In genomic region chr10:119166111-119166500, GRCh38 we compare ENCODE assay signal across 8 cellular contexts. TPM values are rescaled to one million over a fixed set of nuclear protein-coding genes. Genes with fewer than 3 reads are reported as not detected.
DNase-seq lines count a peak whose midpoint lies in the region; ATAC-seq and TF ChIP-seq lines count a peak whose summit lies in the region.

No MANE protein-coding gene starts in this region.

- H3K79me2 ChIP-seq in DND-41 (ENCODE audit: insufficient read depth, low read length): peaks cover 32% of the 10 kb centered on the region
- peaks cover 4% of the 10 kb centered on the region for H3K79me2 ChIP-seq in mammary epithelial cell (ENCODE audit: insufficient read depth, low read length)

- H3K4me3 ChIP-seq in DND-41 (ENCODE audit: low read depth in 1 of 2, low read length in 2 of 2) (peak overlapping the region; percentile 23 to 75; a peak in 3 of 4 replicates), mammary epithelial cell (replicated peaks in 1 of 3; ENCODE audit: insufficient read depth in 1 of 3, low read depth in 2 of 3, low read length in 3 of 3) (peak overlapping the region; percentile 75 to 94 (median 79)), muscle layer of colon (ENCODE audit: low read depth in 1 of 2, low read length in 2 of 2) (peak overlapping the region; percentile 65 to 83)

- peaks cover 68% of the 10 kb centered on the region for H3K36me3 ChIP-seq in DND-41 (ENCODE audit: insufficient read depth, low read length)
- peaks cover 17% of the 10 kb centered on the region for H3K36me3 ChIP-seq in mammary epithelial cell (ENCODE audit: insufficient read depth, low read length)
- H3K36me3 ChIP-seq in muscle layer of colon (ENCODE audit: insufficient read depth, low read length): peaks cover 35% of the 10 kb centered on the region

- ATAC-seq in DND-41 (ENCODE audit: insufficient read depth, low read depth) (peak; percentile 17), HG03460 (IDR thresholded peaks at IDR 0.05; ENCODE audit: unreplicated experiment) (peak; percentile 10), GM18517 (IDR thresholded peaks at IDR 0.05; ENCODE audit: unreplicated experiment) (no peak)

- CTCF ChIA-PET in mammary epithelial cell (lab: Charles Lee; ENCODE audit: low non-redundant PET): interaction anchor here (0.6 kb wide), 1 partner anchor 366 kb away, joined by 7 read pairs; no protein-coding TSS in a partner anchor

- intact Hi-C loops in mammary epithelial cell (cut with micrococcal nuclease): loop anchor here (5.0 kb wide), 1 partner anchor 41 kb away; the partner anchor contains the start of gene GRK5

- 93% methylated on average over 7 of the region's 7 CpGs for WGBS in mammary epithelial cell (ENCODE audit: low coverage, missing lambda C conversion rate)

- H3K27me3 ChIP-seq in DND-41 (ENCODE audit: insufficient read depth, low read length, poor library complexity) (no peaks in the 10 kb centered on the region), mammary epithelial cell (ENCODE audit: insufficient read depth, low read length) (no peaks in the 10 kb centered on the region), muscle layer of colon (ENCODE audit: control insufficient read depth in 1 of 2, insufficient read depth in 2 of 2, low read length in 2 of 2) (no peaks in the 10 kb centered on the region)

- TF ChIP-seq CTCF in DND-41 (IDR thresholded peaks at IDR 0.05; ENCODE audit: borderline replicate concordance, extremely low read depth, low read length, poor library complexity, severe bottlenecking) (no peak), mammary epithelial cell (conservative IDR thresholded peaks at IDR 0.05 in 1 of 2, IDR thresholded peaks at IDR 0.05 in 1 of 2; ENCODE audit: extremely low read depth in 1 of 2, insufficient read depth in 1 of 2, low read depth in 1 of 2, low read length in 2 of 2) (no peak)

- DNase-seq in DND-41 (peak; percentile 29), mammary epithelial cell (no peak), NCI-H2171 treated with DMSO at 0.1 percent for 48 hours (lab: John Stamatoyannopoulos, UW) (no peak), COR-L47 (lab: John Stamatoyannopoulos, UW) (no peak), MV-4-11 (lab: John Stamatoyannopoulos, UW) (no peak)

- BruUV-seq in mammary epithelial cell (replicated peaks; lab: Mats Ljungman, UMichigan): no TSS peak

- H4K20me1 ChIP-seq in DND-41 (ENCODE audit: insufficient read depth, low read length) (no peaks in the 10 kb centered on the region), mammary epithelial cell (ENCODE audit: insufficient read depth, low read length) (no peaks in the 10 kb centered on the region)

- dilution Hi-C loops in mammary epithelial cell (cut with HindIII; ENCODE audit: low sequenced_read_pairs): no loop called here

- H2AFZ ChIP-seq in DND-41 (ENCODE audit: low read depth, low read length) (peak overlapping the region; percentile 79), mammary epithelial cell (ENCODE audit: low read depth, low read length) (peak overlapping the region; percentile 99)

- H3K27ac ChIP-seq in DND-41 (ENCODE audit: low read length) (peak overlapping the region; percentile 86), mammary epithelial cell (ENCODE audit: insufficient read depth, low read depth, low read length) (peak overlapping the region; percentile 46), muscle layer of colon (ENCODE audit: low read depth, low read length) (peak overlapping the region; percentile 79)

- H3K9me3 ChIP-seq in DND-41 (ENCODE audit: insufficient read depth, low read length, severe bottlenecking) (no peaks in the 10 kb centered on the region), mammary epithelial cell (replicated peaks; ENCODE audit: insufficient read depth, low read length) (no peaks in the 10 kb centered on the region), muscle layer of colon (ENCODE audit: low read length) (no peaks in the 10 kb centered on the region)

- H3K4me2 ChIP-seq in DND-41 (ENCODE audit: insufficient read depth, low read length) (peak overlapping the region; percentile 83), mammary epithelial cell (ENCODE audit: insufficient read depth, low read depth, low read length) (peak overlapping the region; percentile 100)

- in situ Hi-C loops in mammary epithelial cell (cut with MboI; ENCODE audit: low sequenced_read_pairs in 2 of 2): no loop called here

- H3K9ac ChIP-seq in DND-41 (ENCODE audit: low read depth, low read length): peak overlapping the region; percentile 82
- peak overlapping the region; percentile 47 for H3K9ac ChIP-seq in mammary epithelial cell (ENCODE audit: insufficient read depth, low read length)
- H3K9ac ChIP-seq in muscle layer of colon (ENCODE audit: low read length): peak overlapping the region; percentile 64

- H3K4me1 ChIP-seq in DND-41 (ENCODE audit: insufficient read depth, low read length) (peaks cover 45% of the 10 kb centered on the region), mammary epithelial cell (ENCODE audit: insufficient read depth, low read length) (peaks cover 16% of the 10 kb centered on the region), muscle layer of colon (ENCODE audit: insufficient read depth, low read length) (peaks cover 27% of the 10 kb centered on the region)

RNA-seq across cellular contexts. Expression of gene SFXN4, which starts 0.6 kb away (rescaled TPM):
- total RNA-seq in mammary epithelial cell: 10 to 100 TPM; 11.3 to 22.6 TPM
- 15.7 TPM for polyA plus RNA-seq in mammary epithelial cell
- 44.1 TPM for polyA minus RNA-seq in mammary epithelial cell

RNA-seq across cellular contexts. Expression of gene PRDX3, which starts 12.5 kb away (rescaled TPM):
- total RNA-seq in mammary epithelial cell: 100 to 1,000 TPM in 1 of 2 donors, 10 to 100 TPM in 1; 96.6 to 125 TPM
- polyA plus RNA-seq in mammary epithelial cell: 167 TPM
- 144 TPM for polyA minus RNA-seq in mammary epithelial cell

RNA-seq across cellular contexts. Expression of gene GRK5, which starts 41.3 kb away (rescaled TPM):
- total RNA-seq in mammary epithelial cell: 1 to 10 TPM; 1.2 to 6.9 TPM
- 4.0 TPM for polyA plus RNA-seq in mammary epithelial cell
- polyA minus RNA-seq in mammary epithelial cell: 2.5 TPM
